In genomic region chr6:136701011-136701410, GRCh38 we compare ENCODE assay signal across 30 cellular contexts.
DNase-seq lines count a peak whose midpoint lies in the region; ATAC-seq, FAIRE-seq and TF ChIP-seq lines count a peak whose summit lies in the region.
"Had no signal": no experiment of that assay in that cellular context is flagged by ENCODE, and none has a peak within 500 bp of the region (broad histone marks: within the 10 kb centered on the region; RNA-seq: fewer than 3 reads in every experiment).

No MANE protein-coding gene starts in this region.

- peak overlapping the region; percentile 54 for H3K4me3 Mint-ChIP-seq in activated T-helper 17 cell treated with anti-CD3 and anti-CD28 coated beads, Interleukin-2, amount 50 U/mL, for 72 hours
- H3K4me3 Mint-ChIP-seq: activated CD4-positive, alpha-beta T cell treated with anti-CD3 and anti-CD28 coated beads, Interleukin-2, amount 10 ng/mL, durations not matched to agents 24 days and 14 days; activated naive CD8-positive, alpha-beta T cell treated with anti-CD3 and anti-CD28 coated beads, Interleukin-2, amount 50 U/mL, for 24 hours; B cell; stimulated activated naive CD8-positive, alpha-beta T cell treated with anti-CD3 and anti-CD28 coated beads, Interleukin-15, Interleukin-2, amounts not matched to agents 100 ng/mL and 50 ng/mL, for 24 hours; T-helper 1 cell treated with Interleukin-12 subunit alpha and Interleukin-12 subunit beta and Interleukin-4 antibody, amounts not matched to agents 30 μg/mL and 1 μg/mL, for 36 hours had no signal

- no peaks in the 10 kb centered on the region for H3K9me3 Mint-ChIP-seq in activated T-helper 17 cell treated with anti-CD3 and anti-CD28 coated beads, Interleukin-2, amount 50 U/mL, for 72 hours
- H3K9me3 Mint-ChIP-seq: activated CD4-positive, alpha-beta T cell treated with anti-CD3 and anti-CD28 coated beads, Interleukin-2, amount 10 ng/mL, durations not matched to agents 24 days and 14 days; activated naive CD8-positive, alpha-beta T cell treated with anti-CD3 and anti-CD28 coated beads, Interleukin-2, amount 50 U/mL, for 24 hours; stimulated activated naive CD8-positive, alpha-beta T cell treated with anti-CD3 and anti-CD28 coated beads, Interleukin-15, Interleukin-2, amounts not matched to agents 100 ng/mL and 50 ng/mL, for 24 hours; T-helper 1 cell treated with Interleukin-12 subunit alpha and Interleukin-12 subunit beta and Interleukin-4 antibody, amounts not matched to agents 30 μg/mL and 1 μg/mL, for 36 hours had no signal

- 25 to 61% (median 35%) methylated on average over 3 of the region's 3 CpGs for WGBS in small intestine, 3 donors
- WGBS in ovary, 3 donors: 72 to 89% (median 86%) methylated on average over 3 of the region's 3 CpGs

- no peaks in the 10 kb centered on the region for H3K9me3 ChIP-seq in small intestine (ENCODE audit: control insufficient read depth, low read depth)
- H3K9me3 ChIP-seq in kidney (ENCODE audit: control insufficient read depth in 1 of 2, low read length in 2 of 2): no peaks in the 10 kb centered on the region
- H3K9me3 ChIP-seq in ovary: no peaks in the 10 kb centered on the region
- H3K9me3 ChIP-seq: Caco-2, neutrophil, Peyer's patch, tibial nerve had no signal

- H3K36me3 ChIP-seq in small intestine (ENCODE audit: control insufficient read depth in 2 of 2, insufficient read depth in 2 of 2, low read length in 2 of 2) (peaks cover 0 to 2% of the 10 kb centered on the region in 2 donors), kidney (ENCODE audit: control insufficient read depth in 1 of 2, insufficient read depth in 2 of 2, low read length in 2 of 2) (no peaks in the 10 kb centered on the region), ovary (no peaks in the 10 kb centered on the region)
- H3K36me3 ChIP-seq: tibial nerve had no signal

- ATAC-seq in activated T-helper 17 cell treated with anti-CD3 and anti-CD28 coated beads, Interleukin-2, amount 50 U/mL, for 72 hours (replicated peaks): peak; percentile 4
- no peak for ATAC-seq in HG02610 (IDR thresholded peaks at IDR 0.05; ENCODE audit: unreplicated experiment)
- ATAC-seq: activated naive CD8-positive, alpha-beta T cell treated with anti-CD3 and anti-CD28 coated beads, Interleukin-2, amount 50 U/mL, for 24 hours had no signal

- no peak overlapping the region for H3K9ac ChIP-seq in kidney (ENCODE audit: low read length in 2 of 2)

- no peak for FAIRE-seq in small intestine (lab: Jason Lieb, UNC)
- FAIRE-seq in kidney (lab: Jason Lieb, UNC): no peak
- FAIRE-seq: A204.1, colon, H1, islet of Langerhans had no signal

- peak overlapping the region; percentile 76 for H3K27ac Mint-ChIP-seq in activated T-helper 17 cell treated with anti-CD3 and anti-CD28 coated beads, Interleukin-2, amount 50 U/mL, for 72 hours
- H3K27ac Mint-ChIP-seq: activated CD4-positive, alpha-beta T cell treated with anti-CD3 and anti-CD28 coated beads, Interleukin-2, amount 10 ng/mL, durations not matched to agents 24 days and 14 days; activated naive CD8-positive, alpha-beta T cell treated with anti-CD3 and anti-CD28 coated beads, Interleukin-2, amount 50 U/mL, for 24 hours; B cell; stimulated activated naive CD8-positive, alpha-beta T cell treated with anti-CD3 and anti-CD28 coated beads, Interleukin-15, Interleukin-2, amounts not matched to agents 100 ng/mL and 50 ng/mL, for 24 hours; T-helper 1 cell treated with Interleukin-12 subunit alpha and Interleukin-12 subunit beta and Interleukin-4 antibody, amounts not matched to agents 30 μg/mL and 1 μg/mL, for 36 hours had no signal

- H3K4me3 ChIP-seq in small intestine (ENCODE audit: low read depth in 1 of 2, low read length in 2 of 2) (no peak overlapping the region), kidney (ENCODE audit: low read length in 2 of 2) (no peak overlapping the region), ovary (no peak overlapping the region)
- H3K4me3 ChIP-seq: Peyer's patch, tibial nerve had no signal

- intact Hi-C loops in kidney (cut with DNase I) (no loop called here), ovary (cut with DNase I) (no loop called here)

- H3K27me3 Mint-ChIP-seq in activated T-helper 17 cell treated with anti-CD3 and anti-CD28 coated beads, Interleukin-2, amount 50 U/mL, for 72 hours: no peaks in the 10 kb centered on the region
- H3K27me3 Mint-ChIP-seq: activated CD4-positive, alpha-beta T cell treated with anti-CD3 and anti-CD28 coated beads, Interleukin-2, amount 10 ng/mL, durations not matched to agents 24 days and 14 days; activated naive CD8-positive, alpha-beta T cell treated with anti-CD3 and anti-CD28 coated beads, Interleukin-2, amount 50 U/mL, for 24 hours; B cell; stimulated activated naive CD8-positive, alpha-beta T cell treated with anti-CD3 and anti-CD28 coated beads, Interleukin-15, Interleukin-2, amounts not matched to agents 100 ng/mL and 50 ng/mL, for 24 hours had no signal

- H3K36me3 Mint-ChIP-seq in activated T-helper 17 cell treated with anti-CD3 and anti-CD28 coated beads, Interleukin-2, amount 50 U/mL, for 72 hours (ENCODE audit: low read depth): peaks cover 32% of the 10 kb centered on the region
- H3K36me3 Mint-ChIP-seq: brain had no signal

- H3K4me1 ChIP-seq in small intestine (ENCODE audit: control insufficient read depth in 2 of 2, insufficient read depth in 1 of 2, low read depth in 1 of 2, low read length in 1 of 2): no peaks in the 10 kb centered on the region
- peaks cover 3% of the 10 kb centered on the region in 2 donors for H3K4me1 ChIP-seq in kidney (ENCODE audit: control insufficient read depth in 1 of 2, insufficient read depth in 1 of 2, low read depth in 1 of 2, low read length in 2 of 2)
- peaks cover 17% of the 10 kb centered on the region for H3K4me1 ChIP-seq in ovary (ENCODE audit: insufficient read depth)

- H3K27ac ChIP-seq in small intestine (ENCODE audit: low read depth in 1 of 2, low read length in 1 of 2) (no peak overlapping the region), kidney (ENCODE audit: low read depth in 2 of 2, low read length in 2 of 2) (no peak overlapping the region), ovary (peak overlapping the region in 1 of 2 donors; percentile 9)
- H3K27ac ChIP-seq: neutrophil, Peyer's patch, tibial nerve had no signal

- no peak for TF ChIP-seq POLR2A in ovary (IDR thresholded peaks at IDR 0.05)

- peaks cover 22% of the 10 kb centered on the region for H3K4me1 Mint-ChIP-seq in activated T-helper 17 cell treated with anti-CD3 and anti-CD28 coated beads, Interleukin-2, amount 50 U/mL, for 72 hours

- H3K27me3 ChIP-seq in small intestine (ENCODE audit: control insufficient read depth in 2 of 2, insufficient read depth in 2 of 2, low read length in 2 of 2) (no peaks in the 10 kb centered on the region), ovary (no peaks in the 10 kb centered on the region)
- H3K27me3 ChIP-seq: neutrophil, Peyer's patch, tibial nerve had no signal

- TF ChIP-seq CTCF in kidney (IDR thresholded peaks at IDR 0.05; ENCODE audit: borderline replicate concordance, extremely low read depth, insufficient read depth) (no peak), ovary (IDR thresholded peaks at IDR 0.05) (no peak)

- peak; percentile 21 for DNase-seq in NCI-H2196 (lab: John Stamatoyannopoulos, UW; ENCODE audit: unreplicated experiment)
- DNase-seq in NCI-H2196 treated with DMSO at 0.1 percent for 48 hours (lab: John Stamatoyannopoulos, UW; ENCODE audit: unreplicated experiment): no peak
- peak; percentile 64 for DNase-seq in NCI-H1417 treated with DMSO at 0.1 percent for 48 hours (lab: John Stamatoyannopoulos, UW)
- DNase-seq in small intestine: peak; percentile 26
- no peak for DNase-seq in kidney
- no peak for DNase-seq in ovary
- DNase-seq: activated CD4-positive, alpha-beta T cell treated with anti-CD3 and anti-CD28 coated beads, Interleukin-2, amount 10 ng/mL, durations not matched to agents 24 days and 14 days; activated effector memory CD4-positive, alpha-beta T cell treated with anti-CD3 and anti-CD28 coated beads, Interleukin-2, amount 50 U/mL, for 16 hours; activated naive CD8-positive, alpha-beta T cell treated with anti-CD3 and anti-CD28 coated beads, Interleukin-2, amount 50 U/mL, for 24 hours; Caco-2; DND-41; effector memory CD4-positive, alpha-beta T cell; foreskin melanocyte; hippocampal formation; Karpas-422; NCI-H2171 treated with DMSO at 0.1 percent for 48 hours; Peyer's patch; stimulated activated CD4-positive, alpha-beta T cell treated with anti-CD3 and anti-CD28 coated beads, Interleukin-4, amount 100 ng/mL, for 1 hour had no signal

- TF ChIP-seq EP300 in ovary (IDR thresholded peaks at IDR 0.05): no peak

Comparison
In these comparisons a context has a peak if more than half of its experiments do, and no peak if none do; other contexts are left out.
1. DNase-seq: peak in NCI-H2196 (single experiment), NCI-H1417 treated with DMSO at 0.1 percent for 48 hours (single experiment) and small intestine (single experiment); none in NCI-H2196 treated with DMSO at 0.1 percent for 48 hours (single experiment), kidney (single experiment) and ovary (0 of 5).